Comparison of ENCODE assay signal across 7 cellular contexts in genomic region chr3:159988617-159989251, GRCh38. TPM values are rescaled to one million over a fixed set of nuclear protein-coding genes. Genes with fewer than 3 reads are reported as not detected.
DNase-seq lines count a peak whose midpoint lies in the region; ATAC-seq, FAIRE-seq and TF ChIP-seq lines count a peak whose summit lies in the region.

IL12A (plus strand) TSS chr3:159988835.

- intact Hi-C loops in kidney (cut with DNase I): no loop called here

- H3K9me3 ChIP-seq in kidney (ENCODE audit: control insufficient read depth in 1 of 2, low read length in 2 of 2): no peaks in the 10 kb centered on the region

- peak within 1 kb of the TSS; percentile 9 to 63 for H3K9ac ChIP-seq in kidney (ENCODE audit: low read length in 2 of 2)

- peak; percentile 58 for TF ChIP-seq POLR2A in GM15510 (IDR thresholded peaks at IDR 0.05; ENCODE audit: borderline replicate concordance, extremely low read depth, insufficient read length)
- TF ChIP-seq POLR2A in NB4 (IDR thresholded peaks at IDR 0.05; ENCODE audit: extremely low read depth, insufficient read length): no peak

- peak; percentile 92 for ATAC-seq in HG02588 (IDR thresholded peaks at IDR 0.05; ENCODE audit: unreplicated experiment)

- H3K4me1 ChIP-seq in kidney (ENCODE audit: control insufficient read depth in 1 of 2, insufficient read depth in 1 of 2, low read depth in 1 of 2, low read length in 2 of 2): peaks cover 0 to 2% of the 10 kb centered on the region in 2 donors

- no peak for FAIRE-seq in kidney (lab: Jason Lieb, UNC)

- peak; percentile 71 for DNase-seq in NB4 (ENCODE audit: low read depth)
- DNase-seq in cardiac fibroblast (ENCODE audit: low read depth in 2 of 2): peak; percentile 74 to 77
- peak; percentile 91 for DNase-seq in kidney
- peak; percentile 58 to 63 for DNase-seq in stimulated activated CD4-positive, alpha-beta T cell treated with anti-CD3 and anti-CD28 coated beads, Interleukin-1b, Interleukin-23, amount 100 ng/mL, for 1 hour (ENCODE audit: low read depth in 2 of 2)

- H3K27ac ChIP-seq in kidney (ENCODE audit: low read depth in 2 of 2, low read length in 2 of 2): no peak within 1 kb of the TSS

- TF ChIP-seq CTCF in NB4 (IDR thresholded peaks at IDR 0.05; ENCODE audit: low read depth, low read length): peak; percentile 82
- TF ChIP-seq CTCF in WI38 (IDR thresholded peaks at IDR 0.05; ENCODE audit: low read depth, low read length): peak; percentile 96
- peak; percentile 92 for TF ChIP-seq CTCF in cardiac fibroblast (IDR thresholded peaks at IDR 0.05; ENCODE audit: low read depth, low read length)
- peak; percentile 71 for TF ChIP-seq CTCF in kidney (IDR thresholded peaks at IDR 0.05; ENCODE audit: borderline replicate concordance, extremely low read depth, insufficient read depth)

- no peaks in the 10 kb centered on the region for H3K36me3 ChIP-seq in kidney (ENCODE audit: control insufficient read depth in 1 of 2, insufficient read depth in 2 of 2, low read length in 2 of 2)

- H3K4me3 ChIP-seq in NB4 (ENCODE audit: low read depth, low read length): peak within 1 kb of the TSS; percentile 34
- H3K4me3 ChIP-seq in WI38 (ENCODE audit: low read depth, low read length): peak within 1 kb of the TSS; percentile 77
- H3K4me3 ChIP-seq in cardiac fibroblast (replicated peaks in 1 of 2; ENCODE audit: low read depth in 2 of 2, low read length in 2 of 2): peak within 1 kb of the TSS; percentile 64 to 67
- peak within 1 kb of the TSS; percentile 65 to 66 for H3K4me3 ChIP-seq in kidney (ENCODE audit: low read length in 2 of 2)

RNA-seq across cellular contexts. Expression of gene IL12A, which starts in this region (rescaled TPM):
- 0.22 TPM for total RNA-seq in kidney
- not detected for polyA plus RNA-seq in kidney (ENCODE audit: insufficient read depth, low read depth, low replicate concordance)

Comparison
In these comparisons a context has a peak if more than half of its experiments do, and no peak if none do; other contexts are left out.
1. Peak in DNase-seq, H3K4me3 ChIP-seq and H3K9ac ChIP-seq in kidney; RNA of the gene not detected or under 1 TPM.